30 cellular contexts compared by ENCODE assay signal in genomic region chr6:70112686-70113570, GRCh38.
DNase-seq lines count a peak whose midpoint lies in the region; ATAC-seq, FAIRE-seq and TF ChIP-seq lines count a peak whose summit lies in the region.
"Had no signal": no experiment of that assay in that cellular context is flagged by ENCODE, and none has a peak within 500 bp of the region (broad histone marks: within the 10 kb centered on the region; RNA-seq: fewer than 3 reads in every experiment).

No MANE protein-coding gene starts in this region.

- H3K9me3 Mint-ChIP-seq in activated B cell treated with CpG ODN at 0.5 μM for 24 hours: no peaks in the 10 kb centered on the region
- H3K9me3 Mint-ChIP-seq: activated naive CD4-positive, alpha-beta T cell treated with anti-CD3 and anti-CD28 coated beads for 36 hours; T-cell had no signal

- CTCF ChIA-PET in activated B cell treated with CpG ODN at 0.5 μM for 24 hours (lab: Charles Lee): no interaction called here

- intact Hi-C loops in activated B cell treated with CpG ODN at 0.5 μM for 24 hours (cut with micrococcal nuclease): no loop called here

- H3K27me3 Mint-ChIP-seq in activated B cell treated with CpG ODN at 0.5 μM for 24 hours: no peaks in the 10 kb centered on the region

- in situ Hi-C loops in HAP-1 (cut with MboI; ENCODE audit: low sequenced_read_pairs): no loop called here

- TF ChIP-seq CTCF in activated B cell treated with CpG ODN at 0.5 μM for 24 hours (IDR thresholded peaks at IDR 0.05): no peak

- no peak for ATAC-seq in activated B cell treated with CpG ODN at 0.5 μM for 24 hours (ENCODE audit: low read depth)
- ATAC-seq: HCT116, Panc1, T-cell, upper lobe of right lung had no signal

- peaks cover 5% of the 10 kb centered on the region for H3K4me1 ChIP-seq in HAP-1
- H3K4me1 ChIP-seq: adrenal gland, BLaER1, psoas muscle, upper lobe of right lung had no signal

- H3K27me3 ChIP-seq in HAP-1 (ENCODE audit: low read depth): no peaks in the 10 kb centered on the region
- H3K27me3 ChIP-seq: adrenal gland, BLaER1, brain microvascular endothelial cell, neutrophil, upper lobe of right lung had no signal

- H3K36me3 Mint-ChIP-seq in activated B cell treated with CpG ODN at 0.5 μM for 24 hours (ENCODE audit: low read depth): peaks cover 50% of the 10 kb centered on the region
- H3K36me3 Mint-ChIP-seq: T-cell had no signal

- H3K36me3 ChIP-seq in HAP-1 (replicated peaks): no peaks in the 10 kb centered on the region
- H3K36me3 ChIP-seq: adrenal gland, BLaER1, brain microvascular endothelial cell, neutrophil, upper lobe of right lung had no signal

- no peak overlapping the region for H3K4me3 ChIP-seq in HAP-1
- H3K4me3 ChIP-seq: adrenal gland, BLaER1, psoas muscle, upper lobe of right lung had no signal

- peaks cover 3% of the 10 kb centered on the region for H3K4me1 Mint-ChIP-seq in activated B cell treated with CpG ODN at 0.5 μM for 24 hours
- H3K4me1 Mint-ChIP-seq: T-cell had no signal

- no peak for TF ChIP-seq POLR2A in GM12891 (IDR thresholded peaks at IDR 0.05; ENCODE audit: low read depth, low read length)

- H3K27ac Mint-ChIP-seq in activated B cell treated with CpG ODN at 0.5 μM for 24 hours: peak overlapping the region; percentile 22
- H3K27ac Mint-ChIP-seq: activated naive CD4-positive, alpha-beta T cell treated with anti-CD3 and anti-CD28 coated beads for 36 hours; T-cell had no signal

- H3K9me3 ChIP-seq in HAP-1: no peaks in the 10 kb centered on the region
- H3K9me3 ChIP-seq: adrenal gland, BLaER1, neutrophil, psoas muscle, upper lobe of right lung had no signal

- DNase-seq in Ammon's horn (ENCODE audit: low spot score) (peak; percentile 64), GM12891 (ENCODE audit: insufficient read length, low spot score) (no peak), activated B cell treated with CpG ODN at 0.5 μM for 24 hours (no peak), myocyte (ENCODE audit: low read depth) (peak; percentile 60), NOMO-1 (lab: John Stamatoyannopoulos, UW; ENCODE audit: unreplicated experiment in 2 of 2) (no peak), NCI-H510A (lab: John Stamatoyannopoulos, UW) (no peak), NOMO-1 treated with DMSO at 0.1 percent for 48 hours (lab: John Stamatoyannopoulos, UW; ENCODE audit: unreplicated experiment) (no peak), HAP-1 (ENCODE audit: low spot score in 2 of 2) (no peak)
- DNase-seq: activated CD4-positive, alpha-beta T cell treated with anti-CD3 and anti-CD28 coated beads, Interleukin-2, amount 50 U/mL, for 4 hours; activated CD4-positive, CD25-positive, alpha-beta regulatory T cell; activated naive CD4-positive, alpha-beta T cell treated with anti-CD3 and anti-CD28 coated beads for 36 hours; adrenal gland; brain microvascular endothelial cell; DMS79; GF-D8; glutamatergic neuron; islet precursor cell; NCI-H1092; NCI-H2081; NCI-H510A treated with DMSO at 0.1 percent for 48 hours; NK-92 treated with Interleukin-12 subunit alpha and Interleukin-12 subunit beta, amount 100 ng/mL, for 24 hours; psoas muscle; small intestine; stimulated activated CD4-positive, alpha-beta T cell treated with anti-CD3 and anti-CD28 coated beads, Interleukin-1b, Interleukin-23, amount 100 ng/mL, for 48 hours; T-cell; upper lobe of right lung had no signal

- no peak overlapping the region for H3K4me3 Mint-ChIP-seq in activated B cell treated with CpG ODN at 0.5 μM for 24 hours
- H3K4me3 Mint-ChIP-seq: activated naive CD4-positive, alpha-beta T cell treated with anti-CD3 and anti-CD28 coated beads for 36 hours; T-cell had no signal

- POLR2A ChIA-PET in activated B cell treated with CpG ODN at 0.5 μM for 24 hours (lab: Charles Lee): interaction anchor here (0.7 kb wide), 1 partner anchor 470 kb away, joined by 6 read pairs; no protein-coding TSS in a partner anchor

- peak; percentile 16 for FAIRE-seq in GM12891 (lab: Jason Lieb, UNC)
- FAIRE-seq: small intestine had no signal

TF ChIP-seq in GM12891, 5 proteins besides CTCF, POLR2A, EP300 and RAD21:
- no peak for TF ChIP-seq SPI1 (IDR thresholded peaks at IDR 0.05; ENCODE audit: low read depth, low read length)
- no peak for TF ChIP-seq POU2F2 (IDR thresholded peaks at IDR 0.05; ENCODE audit: low read depth, low read length)
- TF ChIP-seq TAF1 (IDR thresholded peaks at IDR 0.05; ENCODE audit: low read depth, low read length): no peak
- TF ChIP-seq PAX5 (IDR thresholded peaks at IDR 0.05; ENCODE audit: insufficient read depth, low read length, severe bottlenecking): no peak
- TF ChIP-seq POLR2AphosphoS5 (IDR thresholded peaks at IDR 0.05; ENCODE audit: low read depth, low read length): no peak

Comparison
In these comparisons a context has a peak if more than half of its experiments do, and no peak if none do; other contexts are left out.
1. DNase-seq: peak in Ammon's horn (single experiment) and myocyte (single experiment); none in GM12891 (single experiment), activated B cell treated with CpG ODN at 0.5 μM for 24 hours (single experiment), NOMO-1 (0 of 2), NCI-H510A (single experiment), NOMO-1 treated with DMSO at 0.1 percent for 48 hours (single experiment) and HAP-1 (0 of 2).